In genomic region chr10:93496322-93497041, GRCh38 we compare ENCODE assay signal across 8 cellular contexts. TPM values are rescaled to one million over a fixed set of nuclear protein-coding genes. Genes with fewer than 3 reads are reported as not detected.
DNase-seq lines count a peak whose midpoint lies in the region; ATAC-seq and TF ChIP-seq lines count a peak whose summit lies in the region.

Gene CEP55, plus strand, starts transcription at chr10:93496612. Its CDS starts 3,440 bp downstream, at chr10:93500052.

- 2% methylated on average over 17 of the region's 68 CpGs for WGBS in right lobe of liver (ENCODE audit: insufficient coverage, low coverage, low lambda C conversion rate, missing lambda C conversion rate)

- peak within 1 kb of the TSS; percentile 61 to 65 (median 64) for H3K4me3 ChIP-seq in right lobe of liver

- intact Hi-C loops in right lobe of liver (cut with DNase I) = no loop called here

- peaks cover 0 to 9% (median 0%) of the 10 kb centered on the region in 4 donors for H3K4me1 ChIP-seq in right lobe of liver

- no peak for TF ChIP-seq CTCF in C4-2B (conservative IDR thresholded peaks at IDR 0.05)
- TF ChIP-seq CTCF in right lobe of liver (IDR thresholded peaks at IDR 0.05) = no peak

- H3K9me3 ChIP-seq in right lobe of liver = no peaks in the 10 kb centered on the region

- H3K27me3 ChIP-seq in right lobe of liver = no peaks in the 10 kb centered on the region

- peak within 1 kb of the TSS; percentile 88 for H3K27ac ChIP-seq in C4-2B
- no peak within 1 kb of the TSS for H3K27ac ChIP-seq in right lobe of liver

- H3K36me3 ChIP-seq in right lobe of liver = no peaks in the 10 kb centered on the region

- DNase-seq in NCI-H748 treated with DMSO at 0.1 percent for 48 hours (lab: John Stamatoyannopoulos, UW) (peak; percentile 78), dermis microvascular lymphatic vessel endothelial cell (ENCODE audit: low read depth in 2 of 2) (peak; percentile 76 to 95), right lobe of liver (peak; percentile 97)
- DNase-seq in activated CD4-positive, alpha-beta T cell treated with anti-CD3 and anti-CD28 coated beads, Interleukin-2, amount 50 U/mL, for 1 hour = peak; percentile 93
- peak; percentile 95 for DNase-seq in stimulated activated CD4-positive, alpha-beta T cell treated with anti-CD3 and anti-CD28 coated beads, Interleukin-4, amount 100 ng/mL, for 24 hours

- no peak for TF ChIP-seq POLR2A in right lobe of liver (IDR thresholded peaks at IDR 0.05)

- ATAC-seq in GM19395 (IDR thresholded peaks at IDR 0.05; ENCODE audit: unreplicated experiment) (peak; percentile 97), HG03558 (IDR thresholded peaks at IDR 0.05; ENCODE audit: extremely low read depth, unreplicated experiment) (peak; percentile 98), right lobe of liver (peak; percentile 100)

RNA-seq across cellular contexts. Expression of gene CEP55, which starts in this region (rescaled TPM):
- total RNA-seq in dermis microvascular lymphatic vessel endothelial cell (11.6 and 37.1 TPM in 2 replicates), right lobe of liver (under 1 TPM in 5 of 6 experiments, not detected in 1; 0.16 to 0.56 (median 0.43) TPM)

Comparison
In these comparisons a context has a peak if more than half of its experiments do, and no peak if none do; other contexts are left out.
1. Peak in DNase-seq, ATAC-seq and H3K4me3 ChIP-seq in right lobe of liver; RNA of the gene not detected or under 1 TPM.